31 cellular contexts compared by ENCODE assay signal in the genomic region with DNA sequence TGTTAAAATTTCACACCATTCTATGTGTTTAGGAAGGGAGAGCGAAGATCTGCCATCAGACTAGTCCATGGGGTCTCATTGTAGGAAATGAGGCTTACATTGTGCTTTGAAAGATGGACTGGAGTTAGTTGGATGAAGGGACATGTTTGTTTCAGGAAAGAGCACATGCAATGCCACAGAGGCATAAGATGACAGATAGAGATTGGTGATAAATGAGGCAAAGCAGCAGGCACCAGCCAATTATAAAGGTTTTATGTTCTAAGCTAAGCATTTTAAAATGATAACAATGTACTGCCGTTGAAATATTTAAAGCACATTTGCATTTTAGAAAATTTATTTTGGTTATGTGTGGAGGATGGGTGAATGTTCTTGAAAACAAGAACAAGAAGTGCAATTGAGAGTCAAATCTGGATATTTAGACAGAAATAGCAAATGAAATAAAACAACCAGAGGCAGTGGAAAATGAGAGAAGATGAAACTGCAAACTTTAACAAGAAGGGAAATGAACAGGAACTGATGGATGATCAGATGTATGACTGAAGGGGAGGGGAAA.
"Had no signal": no experiment of that assay in that cellular context is flagged by ENCODE, and none has a peak within 500 bp of the region (broad histone marks: within the 10 kb centered on the region; RNA-seq: fewer than 3 reads in every experiment).

No MANE protein-coding gene starts in this region.

- H3K27me3 Mint-ChIP-seq: naive thymus-derived CD8-positive, alpha-beta T cell; stimulated activated naive B cell treated with anti-CD40 and anti-IgM and Interleukin-4, amounts not matched to agents 10 μg/mL and 1 μg/mL and 100 μg/mL, for 72 hours had no signal

- DNase-seq: kidney; left colon; left lung; lower lobe of right lung; mammary epithelial cell; mesenchymal stem cell; naive thymus-derived CD8-positive, alpha-beta T cell; nucleus accumbens; pancreas; posterior cingulate gyrus; retina; right cardiac atrium; stimulated activated CD4-positive, alpha-beta T cell treated with anti-CD3 and anti-CD28 coated beads, Interleukin-12 subunit alpha, Interleukin-12 subunit beta, amount 100 ng/mL, for 4 hours; stimulated activated CD4-positive, alpha-beta T cell treated with anti-CD3 and anti-CD28 coated beads, Interleukin-15, amount 100 ng/mL, for 24 hours; stimulated activated CD4-positive, alpha-beta T cell treated with anti-CD3 and anti-CD28 coated beads, Interleukin-2, amount 100 ng/mL, for 24 hours; stimulated activated CD4-positive, alpha-beta T cell treated with anti-CD3 and anti-CD28 coated beads, Interleukin-4, amount 100 ng/mL, for 1 hour; stimulated activated naive B cell treated with anti-CD40 and anti-IgM and Interleukin-4, amounts not matched to agents 10 μg/mL and 1 μg/mL and 100 μg/mL, for 72 hours; stimulated activated naive CD8-positive, alpha-beta T cell treated with anti-CD3 and anti-CD28 coated beads, Interleukin-15, Interleukin-2, amounts not matched to agents 100 U/mL and 50 U/mL, for 24 hours; stomach; tibial artery; trophoblast cell; upper lobe of right lung had no signal

- H3K27ac Mint-ChIP-seq: naive thymus-derived CD8-positive, alpha-beta T cell; nephron; stimulated activated naive B cell treated with anti-CD40 and anti-IgM and Interleukin-4, amounts not matched to agents 10 μg/mL and 1 μg/mL and 100 μg/mL, for 72 hours had no signal

- FAIRE-seq: islet of Langerhans, pancreas, urothelium cell line had no signal

- H3K36me3 ChIP-seq: left lung, lower lobe of right lung, pancreas, prostate gland, stomach, suprapubic skin, thoracic aorta, tibial artery, upper lobe of right lung had no signal

- H3K4me1 ChIP-seq: left lung, lower lobe of right lung, pancreas, prostate gland, stomach, suprapubic skin, tibial artery, upper lobe of right lung had no signal

- H3K4me3 ChIP-seq: left lung, lower lobe of right lung, pancreas, prostate gland, skin epidermis, stomach, suprapubic skin, thoracic aorta, tibial artery, upper lobe of right lung had no signal

- H3K36me3 Mint-ChIP-seq: naive thymus-derived CD8-positive, alpha-beta T cell; stimulated activated naive B cell treated with anti-CD40 and anti-IgM and Interleukin-4, amounts not matched to agents 10 μg/mL and 1 μg/mL and 100 μg/mL, for 72 hours had no signal

- H3K27ac ChIP-seq: left lung, lower lobe of right lung, pancreas, prostate gland, skin epidermis, stomach, suprapubic skin, thoracic aorta, tibial artery, upper lobe of right lung had no signal

- H3K4me1 Mint-ChIP-seq: naive thymus-derived CD8-positive, alpha-beta T cell; nephron; neural crest cell; stimulated activated naive B cell treated with anti-CD40 and anti-IgM and Interleukin-4, amounts not matched to agents 10 μg/mL and 1 μg/mL and 100 μg/mL, for 72 hours had no signal

- H3K9me3 Mint-ChIP-seq: neural crest cell had no signal

- H3K4me3 Mint-ChIP-seq: naive thymus-derived CD8-positive, alpha-beta T cell; nephron; neural crest cell; stimulated activated naive B cell treated with anti-CD40 and anti-IgM and Interleukin-4, amounts not matched to agents 10 μg/mL and 1 μg/mL and 100 μg/mL, for 72 hours had no signal

- ATAC-seq: left colon; left lung; lower lobe of right lung; naive thymus-derived CD8-positive, alpha-beta T cell; pancreas; right cardiac atrium; sciatic nerve; stimulated activated naive B cell treated with anti-CD40 and anti-IgM and Interleukin-4, amounts not matched to agents 10 μg/mL and 1 μg/mL and 100 μg/mL, for 72 hours; stimulated activated naive CD8-positive, alpha-beta T cell treated with anti-CD3 and anti-CD28 coated beads, Interleukin-15, Interleukin-2, amounts not matched to agents 100 U/mL and 50 U/mL, for 24 hours; upper lobe of right lung had no signal

- H3K27me3 ChIP-seq: left lung, pancreas, stomach, suprapubic skin, tibial artery, upper lobe of right lung had no signal
